ENCODE assay signal across 9 cellular contexts in genomic region chr14:24277606-24278321, GRCh38. TPM values are rescaled to one million over a fixed set of nuclear protein-coding genes. Genes with fewer than 3 reads are reported as not detected.
DNase-seq lines count a peak whose midpoint lies in the region; ATAC-seq and TF ChIP-seq lines count a peak whose summit lies in the region.
"Had no signal": no experiment of that assay in that cellular context is flagged by ENCODE, and none has a peak within 500 bp of the region (broad histone marks: within the 10 kb centered on the region; RNA-seq: fewer than 3 reads in every experiment).

No MANE protein-coding gene starts in this region.

- no peak overlapping the region for H2BK120ac ChIP-seq in neuronal stem cell (ENCODE audit: low read depth, low read length)

- no peak for ATAC-seq in GM21825 (IDR thresholded peaks at IDR 0.05; ENCODE audit: unreplicated experiment)
- ATAC-seq: Panc1 had no signal

- no peak overlapping the region for H3K4me2 ChIP-seq in neuronal stem cell (ENCODE audit: insufficient read depth, low read length, poor library complexity, severe bottlenecking)

- H2AFZ ChIP-seq in neuronal stem cell (ENCODE audit: low read length): no peak overlapping the region

- no peak overlapping the region for H3K4me3 ChIP-seq in HL-60 (replicated peaks; ENCODE audit: insufficient read depth, low read length)
- no peak overlapping the region for H3K4me3 ChIP-seq in neuronal stem cell (ENCODE audit: low read length in 2 of 2)

- no peak overlapping the region for H2BK15ac ChIP-seq in neuronal stem cell (ENCODE audit: low read length)

- H3K4me1 ChIP-seq in neuronal stem cell (ENCODE audit: control insufficient read depth in 2 of 2, insufficient read depth in 1 of 2, low read depth in 1 of 2, low read length in 2 of 2): no peaks in the 10 kb centered on the region

- H4K8ac ChIP-seq in neuronal stem cell (ENCODE audit: low read depth, low read length): no peak overlapping the region

- H3K4me3 Mint-ChIP-seq in dendritic cell treated with granulocyte-macrophage colony-stimulating factor and Interleukin-4, amounts not matched to agents 40 ng/mL and 50 ng/mL, for 4 days: peak overlapping the region; percentile 41
- no peak overlapping the region for H3K4me3 Mint-ChIP-seq in osteocyte (ENCODE audit: unreplicated experiment)

- intact Hi-C loops in dendritic cell treated with granulocyte-macrophage colony-stimulating factor and Interleukin-4, amounts not matched to agents 40 ng/mL and 50 ng/mL, for 4 days (cut with micrococcal nuclease): no loop called here

- WGBS in neuronal stem cell (ENCODE audit: extremely low coverage in 2 of 2, insufficient read length in 2 of 2, insufficient replicate concordance in 1 of 2), 2 donors: no CpG with 5 or more reads among the region's 11 CpGs

- H3K18ac ChIP-seq in neuronal stem cell (ENCODE audit: low read length): no peak overlapping the region

- no peak overlapping the region for H2AK5ac ChIP-seq in neuronal stem cell (ENCODE audit: low read depth, low read length)

- DNase-seq in HL-60 (ENCODE audit: low read depth in 1 of 2, low spot score in 1 of 2) (peak; percentile 91 to 94), NOMO-1 treated with DMSO at 0.1 percent for 48 hours (lab: John Stamatoyannopoulos, UW; ENCODE audit: unreplicated experiment) (peak; percentile 90), neuronal stem cell (ENCODE audit: low spot score) (no peak), osteocyte (ENCODE audit: extremely low spot score, unreplicated experiment) (no peak)
- DNase-seq in stimulated activated CD4-positive, alpha-beta T cell treated with anti-CD3 and anti-CD28 coated beads, Interleukin-2, amount 100 ng/mL, for 24 hours: peak; percentile 22 to 25
- DNase-seq: DND-41 had no signal

- H3K4me1 Mint-ChIP-seq in dendritic cell treated with granulocyte-macrophage colony-stimulating factor and Interleukin-4, amounts not matched to agents 40 ng/mL and 50 ng/mL, for 4 days (ENCODE audit: low read depth): peaks cover 92% of the 10 kb centered on the region
- H3K4me1 Mint-ChIP-seq in osteocyte (ENCODE audit: unreplicated experiment): peaks cover under 1% of the 10 kb centered on the region

- peak overlapping the region; percentile 86 for H3K27ac Mint-ChIP-seq in dendritic cell treated with granulocyte-macrophage colony-stimulating factor and Interleukin-4, amounts not matched to agents 40 ng/mL and 50 ng/mL, for 4 days
- H3K27ac Mint-ChIP-seq in osteocyte (ENCODE audit: unreplicated experiment): no peak overlapping the region

- H3K36me3 Mint-ChIP-seq in dendritic cell treated with granulocyte-macrophage colony-stimulating factor and Interleukin-4, amounts not matched to agents 40 ng/mL and 50 ng/mL, for 4 days (ENCODE audit: low read depth): peaks cover 8% of the 10 kb centered on the region
- H3K36me3 Mint-ChIP-seq in osteocyte (ENCODE audit: unreplicated experiment): no peaks in the 10 kb centered on the region

- peak overlapping the region; percentile 80 for H3K27ac ChIP-seq in HL-60 (replicated peaks)
- no peak overlapping the region for H3K27ac ChIP-seq in neuronal stem cell (replicated peaks; ENCODE audit: low read length)

- H2BK12ac ChIP-seq in neuronal stem cell (ENCODE audit: low read length): no peak overlapping the region

- H4K91ac ChIP-seq in neuronal stem cell (ENCODE audit: low read depth, low read length, poor library complexity): no peak overlapping the region

- H3K23ac ChIP-seq in neuronal stem cell (ENCODE audit: low read depth, low read length, poor library complexity): no peak overlapping the region

- no peak overlapping the region for H3K9ac ChIP-seq in neuronal stem cell (ENCODE audit: low read depth, low read length, poor library complexity)

- peaks cover 0 to under 1% of the 10 kb centered on the region in 2 donors for H3K36me3 ChIP-seq in neuronal stem cell (replicated peaks in 1 of 2; ENCODE audit: control insufficient read depth in 2 of 2, insufficient read depth in 2 of 2, low read length in 2 of 2)

- no peaks in the 10 kb centered on the region for H3K27me3 ChIP-seq in HL-60 (ENCODE audit: insufficient read depth, poor library complexity, severe bottlenecking)
- no peaks in the 10 kb centered on the region for H3K27me3 ChIP-seq in neuronal stem cell (ENCODE audit: control insufficient read depth in 3 of 3, insufficient read depth in 3 of 3, low read depth in 1 of 3, low read length in 3 of 3)

- H3K9me3 ChIP-seq in neuronal stem cell (replicated peaks in 1 of 2; ENCODE audit: control insufficient read depth in 2 of 2, insufficient read depth in 1 of 2, low read depth in 1 of 2, low read length in 2 of 2): no peaks in the 10 kb centered on the region

- no peaks in the 10 kb centered on the region for H3K9me3 Mint-ChIP-seq in dendritic cell treated with granulocyte-macrophage colony-stimulating factor and Interleukin-4, amounts not matched to agents 40 ng/mL and 50 ng/mL, for 4 days
- no peaks in the 10 kb centered on the region for H3K9me3 Mint-ChIP-seq in osteocyte (ENCODE audit: unreplicated experiment)

- H3K27me3 Mint-ChIP-seq in dendritic cell treated with granulocyte-macrophage colony-stimulating factor and Interleukin-4, amounts not matched to agents 40 ng/mL and 50 ng/mL, for 4 days: no peaks in the 10 kb centered on the region
- no peaks in the 10 kb centered on the region for H3K27me3 Mint-ChIP-seq in osteocyte (ENCODE audit: unreplicated experiment)

- TF ChIP-seq CTCF in HL-60 (IDR thresholded peaks at IDR 0.05; ENCODE audit: insufficient read depth, low read length): no peak
- no peak for TF ChIP-seq CTCF in osteocyte (IDR thresholded peaks at IDR 0.05)

- H3K14ac ChIP-seq in neuronal stem cell (ENCODE audit: low read length): no peak overlapping the region

- H3K79me1 ChIP-seq in neuronal stem cell (ENCODE audit: low read depth, low read length): no peaks in the 10 kb centered on the region

- no peak overlapping the region for H3K4ac ChIP-seq in neuronal stem cell (ENCODE audit: low read length)

- H2BK5ac ChIP-seq in neuronal stem cell (ENCODE audit: low read length): no peak overlapping the region

RNA-seq across cellular contexts. Expression of gene RABGGTA, which starts 6.4 kb away (rescaled TPM):
- 21.6 TPM for polyA plus RNA-seq in neuronal stem cell (2013, experiment 1 of 2)
- 20.2 TPM for polyA plus RNA-seq in neuronal stem cell (2013, experiment 2 of 2)
- 26.1 and 30.8 TPM in 2 replicates for total RNA-seq in osteocyte

RNA-seq across cellular contexts. Expression of gene TGM1, which starts 14.8 kb away (rescaled TPM):
- 2.2 TPM for polyA plus RNA-seq in neuronal stem cell (2013, experiment 1 of 2)
- 2.3 TPM for polyA plus RNA-seq in neuronal stem cell (2013, experiment 2 of 2)
- 2.1 and 2.3 TPM in 2 replicates for total RNA-seq in osteocyte

RNA-seq across cellular contexts. Expression of gene DHRS1, which starts 21.8 kb away (rescaled TPM):
- polyA plus RNA-seq in neuronal stem cell (2013, experiment 1 of 2): 9.9 TPM
- polyA plus RNA-seq in neuronal stem cell (2013, experiment 2 of 2): 9.8 TPM
- total RNA-seq in osteocyte: 24.6 and 27.0 TPM in 2 replicates

RNA-seq across cellular contexts. Expression of gene NOP9, which starts 21.9 kb away (rescaled TPM):
- 10.9 TPM for polyA plus RNA-seq in neuronal stem cell (2013, experiment 1 of 2)
- 10.9 TPM for polyA plus RNA-seq in neuronal stem cell (2013, experiment 2 of 2)
- 27.8 and 28.2 TPM in 2 replicates for total RNA-seq in osteocyte

RNA-seq across cellular contexts. Expression of gene CIDEB, which starts 30.0 kb away (rescaled TPM):
- not detected for polyA plus RNA-seq in neuronal stem cell (2013, experiment 1 of 2)
- polyA plus RNA-seq in neuronal stem cell (2013, experiment 2 of 2): not detected
- not detected in 2 replicates for total RNA-seq in osteocyte

Comparison
In these comparisons a context has a peak if more than half of its experiments do, and no peak if none do; other contexts are left out.
1. DNase-seq: peak in HL-60 (2 of 2), NOMO-1 treated with DMSO at 0.1 percent for 48 hours (single experiment) and stimulated activated CD4-positive, alpha-beta T cell treated with anti-CD3 and anti-CD28 coated beads, Interleukin-2, amount 100 ng/mL, for 24 hours (2 of 2); none in neuronal stem cell (single experiment) and osteocyte (single experiment).